In the genomic region with DNA sequence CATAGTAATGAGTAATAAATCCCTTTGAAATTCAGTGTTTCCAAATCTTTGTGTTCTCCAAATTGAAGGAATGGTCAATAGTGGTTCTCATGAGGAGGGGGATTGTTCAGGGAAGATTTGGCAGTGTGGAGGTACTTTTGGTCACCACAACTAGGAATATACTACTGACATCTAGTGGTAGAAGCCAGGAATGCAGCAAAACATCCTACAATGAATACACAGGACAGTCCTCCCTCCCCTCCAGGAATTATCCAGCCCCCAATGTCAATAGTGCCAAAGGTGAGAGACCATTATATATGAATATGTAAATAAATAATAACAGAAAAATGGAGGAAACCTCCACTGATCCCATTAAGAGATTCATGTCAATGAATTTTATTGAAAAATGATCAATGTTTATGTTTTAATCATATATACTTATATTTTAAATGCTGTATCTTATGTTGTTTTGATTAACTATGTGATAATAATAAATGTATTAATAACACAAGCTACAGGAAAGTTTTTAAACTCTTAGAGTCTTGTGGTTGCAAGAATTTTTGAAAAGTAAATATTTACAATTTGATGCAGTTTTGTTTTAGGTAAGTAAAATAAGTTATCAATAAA, we compare ENCODE assay signal across 9 cellular contexts. TPM values are rescaled to one million over a fixed set of nuclear protein-coding genes. Genes with fewer than 3 reads are reported as not detected.
DNase-seq lines count a peak whose midpoint lies in the region; ATAC-seq and TF ChIP-seq lines count a peak whose summit lies in the region.
"Had no signal": no experiment of that assay in that cellular context is flagged by ENCODE, and none has a peak within 500 bp of the region (broad histone marks: within the 10 kb centered on the region; RNA-seq: fewer than 3 reads in every experiment).

No MANE protein-coding gene starts in this region.

- TF ChIP-seq CTCF in thyroid gland (IDR thresholded peaks at IDR 0.05) = peak in 4 of 6 experiments; percentile 33 to 59 (median 55)

- intact Hi-C loops in thyroid gland (cut with DNase I) = loop anchor here (10.0 kb wide), 1 partner anchor 61 kb away; no protein-coding TSS in a partner anchor

- peaks cover 2 to 7% (median 5%) of the 10 kb centered on the region in 3 donors for H3K27me3 Mint-ChIP-seq in immature natural killer cell (ENCODE audit: low read depth in 3 of 3)
- H3K27me3 Mint-ChIP-seq: activated naive CD8-positive, alpha-beta T cell had no signal

- H3K27ac Mint-ChIP-seq in immature natural killer cell = no peak overlapping the region
- H3K27ac Mint-ChIP-seq: activated naive CD8-positive, alpha-beta T cell had no signal

- peak; percentile 40 to 52 for DNase-seq in NCI-H2081 (lab: John Stamatoyannopoulos, UW)
- no peak for DNase-seq in NCI-H2081 treated with DMSO at 0.1 percent for 48 hours (lab: John Stamatoyannopoulos, UW)
- peak; percentile 2 for DNase-seq in NCI-H1694 treated with DMSO at 0.1 percent for 48 hours (lab: John Stamatoyannopoulos, UW)
- peak; percentile 75 for DNase-seq in adipocyte (ENCODE audit: low read depth)
- DNase-seq in immature natural killer cell = peak; percentile 32 to 42 (median 41)
- DNase-seq in thyroid gland = no peak

- H3K27ac ChIP-seq in thyroid gland = no peak overlapping the region

- H3K27me3 ChIP-seq in adipocyte (replicated peaks; ENCODE audit: control insufficient read depth, insufficient read depth, low read length) = peaks cover 3% of the 10 kb centered on the region
- H3K27me3 ChIP-seq in thyroid gland = no peaks in the 10 kb centered on the region

- H3K4me3 ChIP-seq in adipocyte (ENCODE audit: low read length) (no peak overlapping the region), thyroid gland (replicated peaks in 1 of 3) (no peak overlapping the region)

- H3K4me1 ChIP-seq in adipocyte (ENCODE audit: control insufficient read depth, insufficient read depth, low read length) = no peaks in the 10 kb centered on the region
- no peaks in the 10 kb centered on the region for H3K4me1 ChIP-seq in thyroid gland

- H3K4me3 Mint-ChIP-seq in immature natural killer cell = no peak overlapping the region
- H3K4me3 Mint-ChIP-seq: activated naive CD8-positive, alpha-beta T cell had no signal

- H3K9me3 Mint-ChIP-seq in immature natural killer cell = no peaks in the 10 kb centered on the region

- H3K9me3 ChIP-seq in adipocyte (ENCODE audit: control insufficient read depth, low read length) = no peaks in the 10 kb centered on the region
- H3K9me3 ChIP-seq in thyroid gland = no peaks in the 10 kb centered on the region

- ATAC-seq in GM19395 (IDR thresholded peaks at IDR 0.05; ENCODE audit: unreplicated experiment) (peak; percentile 76), GM21526 (IDR thresholded peaks at IDR 0.05; ENCODE audit: low FRiP score, unreplicated experiment) (no peak)

- no peaks in the 10 kb centered on the region for H3K36me3 ChIP-seq in adipocyte (ENCODE audit: control insufficient read depth, insufficient read depth, low read length, severe bottlenecking)
- H3K36me3 ChIP-seq in thyroid gland = no peaks in the 10 kb centered on the region

- no peak for TF ChIP-seq POLR2A in thyroid gland (IDR thresholded peaks at IDR 0.05)

- H3K4me1 Mint-ChIP-seq in immature natural killer cell = no peaks in the 10 kb centered on the region

- H3K36me3 Mint-ChIP-seq in immature natural killer cell = no peaks in the 10 kb centered on the region
- H3K36me3 Mint-ChIP-seq: activated naive CD8-positive, alpha-beta T cell had no signal

- H3K9ac ChIP-seq in adipocyte (ENCODE audit: low read length) = no peak overlapping the region

RNA-seq across cellular contexts. Expression of a gene that starts 14.4 kb away (rescaled TPM):
- not detected for polyA plus RNA-seq in immature natural killer cell
- total RNA-seq in thyroid gland = not detected

Comparison
In these comparisons a context has a peak if more than half of its experiments do, and no peak if none do; other contexts are left out.
1. DNase-seq: peak in NCI-H2081 (2 of 2), NCI-H1694 treated with DMSO at 0.1 percent for 48 hours (single experiment), adipocyte (single experiment) and immature natural killer cell (3 of 3); none in NCI-H2081 treated with DMSO at 0.1 percent for 48 hours (single experiment) and thyroid gland (0 of 2).